Comparison of ENCODE assay signal across 14 cellular contexts in genomic region chr11:86483591-86484163, GRCh38.
DNase-seq lines count a peak whose midpoint lies in the region; ATAC-seq and TF ChIP-seq lines count a peak whose summit lies in the region.
"Had no signal": no experiment of that assay in that cellular context is flagged by ENCODE, and none has a peak within 500 bp of the region (broad histone marks: within the 10 kb centered on the region; RNA-seq: fewer than 3 reads in every experiment).

No MANE protein-coding gene starts in this region.

- H2AFZ ChIP-seq in IMR-90 (replicated peaks; ENCODE audit: low read length, poor library complexity) (peak overlapping the region; percentile 53), neural progenitor cell (replicated peaks) (no peak overlapping the region)

- in situ Hi-C loops in IMR-90 (cut with MboI; ENCODE audit: low sequenced_read_pairs), result no loop called here
- in situ Hi-C loops in brain microvascular endothelial cell (cut with HindIII; ENCODE audit: low pct_ligation_motif_present, low sequenced_read_pairs), result no loop called here

- peak overlapping the region; percentile 89 for H3K23ac ChIP-seq in IMR-90 (ENCODE audit: low read depth, low read length)

- H3K27me3 ChIP-seq in IMR-90 (ENCODE audit: control insufficient read depth, insufficient read depth, low read length), result no peaks in the 10 kb centered on the region
- H3K27me3 ChIP-seq in brain microvascular endothelial cell (replicated peaks), result no peaks in the 10 kb centered on the region
- no peaks in the 10 kb centered on the region for H3K27me3 ChIP-seq in lower lobe of right lung (ENCODE audit: low read depth)
- no peaks in the 10 kb centered on the region for H3K27me3 ChIP-seq in stomach
- no peaks in the 10 kb centered on the region for H3K27me3 ChIP-seq in neural progenitor cell

- H3K56ac ChIP-seq in IMR-90 (ENCODE audit: extremely low read depth, insufficient read depth, low read length), result peak overlapping the region; percentile 85

- peak overlapping the region; percentile 90 for H3K14ac ChIP-seq in IMR-90 (replicated peaks; ENCODE audit: low read depth, low read length)

- H2AK5ac ChIP-seq in IMR-90 (ENCODE audit: low read depth, low read length), result peak overlapping the region; percentile 99

- CTCF ChIA-PET in IMR-90 (lab: Yijun Ruan, JAX), result interaction anchor here (1.6 kb wide), 1 partner anchor 15 kb away, joined by 4 read pairs; no protein-coding TSS in a partner anchor

- H3K4me3 Mint-ChIP-seq in neural progenitor cell, result no peak overlapping the region
- no peak overlapping the region for H3K4me3 Mint-ChIP-seq in naive thymus-derived CD8-positive, alpha-beta T cell
- H3K4me3 Mint-ChIP-seq: activated naive CD8-positive, alpha-beta T cell; dendritic cell treated with granulocyte-macrophage colony-stimulating factor and Interleukin-4, amounts not matched to agents 40 ng/mL and 50 ng/mL, for 4 days had no signal

- no peak for TF ChIP-seq RAD21 in IMR-90 (IDR thresholded peaks at IDR 0.05; ENCODE audit: low read length)

- H3K9me3 Mint-ChIP-seq in neural progenitor cell, result no peaks in the 10 kb centered on the region
- H3K9me3 Mint-ChIP-seq in naive thymus-derived CD8-positive, alpha-beta T cell, result no peaks in the 10 kb centered on the region
- H3K9me3 Mint-ChIP-seq: dendritic cell treated with granulocyte-macrophage colony-stimulating factor and Interleukin-4, amounts not matched to agents 40 ng/mL and 50 ng/mL, for 4 days had no signal

- peak overlapping the region; percentile 95; the same call in 2 of the 3 replicates for H2BK15ac ChIP-seq in IMR-90 (ENCODE audit: low read depth, low read length)

- TF ChIP-seq EP300 in stomach (IDR thresholded peaks at IDR 0.05), result no peak

- 0 out of 2 replicates have a peak overlapping the region, but pooled peaks have one; percentile 0 for H3K18ac ChIP-seq in IMR-90 (ENCODE audit: low read depth, low read length)

- peak overlapping the region; percentile 98 for H2BK20ac ChIP-seq in IMR-90 (ENCODE audit: low read depth, low read length)

- peak overlapping the region; percentile 7 for H2BK5ac ChIP-seq in IMR-90 (ENCODE audit: low read depth, low read length, poor library complexity, severe bottlenecking)

- no peaks in the 10 kb centered on the region for H3F3A ChIP-seq in neural progenitor cell (ENCODE audit: low read depth)

- no peaks in the 10 kb centered on the region; a peak in 1 of 4 replicates for H3K79me1 ChIP-seq in IMR-90 (ENCODE audit: low read depth in 1 of 2, low read length in 2 of 2)

- no peaks in the 10 kb centered on the region for H3K9me3 ChIP-seq in IMR-90 (ENCODE audit: control insufficient read depth, insufficient read depth, low read length)
- no peaks in the 10 kb centered on the region for H3K9me3 ChIP-seq in lower lobe of right lung
- H3K9me3 ChIP-seq in stomach, result no peaks in the 10 kb centered on the region
- no peaks in the 10 kb centered on the region for H3K9me3 ChIP-seq in neural progenitor cell (ENCODE audit: low read depth)

- ATAC-seq in IMR-90 (ENCODE audit: low read depth) (no peak), lower lobe of right lung (peak in 1 of 2 donors; percentile 6), GM21381 (IDR thresholded peaks at IDR 0.05; ENCODE audit: unreplicated experiment) (no peak)
- no peak for ATAC-seq in naive thymus-derived CD8-positive, alpha-beta T cell

- peak overlapping the region; percentile 97 for H2BK120ac ChIP-seq in IMR-90 (ENCODE audit: low read depth, low read length)

- peak overlapping the region; percentile 12 for H3K27ac ChIP-seq in IMR-90 (ENCODE audit: insufficient read depth, low read length)
- peak overlapping the region; percentile 86 for H3K27ac ChIP-seq in brain microvascular endothelial cell
- peak overlapping the region; percentile 46 for H3K27ac ChIP-seq in lower lobe of right lung
- peak overlapping the region; percentile 5 to 71 (median 61) for H3K27ac ChIP-seq in stomach
- H3K27ac ChIP-seq in neural progenitor cell, result no peak overlapping the region
- H3K27ac ChIP-seq: SK-N-MC had no signal

- intact Hi-C loops in IMR-90 (cut with micrococcal nuclease), result loop anchor here (1.0 kb wide), 1 partner anchor 41 kb away; no protein-coding TSS in a partner anchor
- intact Hi-C loops in lower lobe of right lung (cut with DNase I), result no loop called here
- intact Hi-C loops in stomach (cut with DNase I; ENCODE audit: low total_unique reads), result no loop called here

- no peaks in the 10 kb centered on the region for H3K27me3 Mint-ChIP-seq in neural progenitor cell (ENCODE audit: insufficient read depth, low read depth)
- H3K27me3 Mint-ChIP-seq in naive thymus-derived CD8-positive, alpha-beta T cell, result no peaks in the 10 kb centered on the region
- H3K27me3 Mint-ChIP-seq: activated naive CD8-positive, alpha-beta T cell; dendritic cell treated with granulocyte-macrophage colony-stimulating factor and Interleukin-4, amounts not matched to agents 40 ng/mL and 50 ng/mL, for 4 days had no signal

- H3K4me2 ChIP-seq in IMR-90 (ENCODE audit: low read depth, low read length) (no peak overlapping the region; the same call in 1 of the 2 replicates), neural progenitor cell (no peak overlapping the region)

- H3K9ac ChIP-seq in IMR-90 (ENCODE audit: low read depth, low read length) (no peak overlapping the region), neural progenitor cell (no peak overlapping the region)

- peak overlapping the region; percentile 55 to 84 for H4K8ac ChIP-seq in IMR-90 (ENCODE audit: low read depth in 2 of 2, low read length in 2 of 2)

- H3K4me3 ChIP-seq in IMR-90 (ENCODE audit: insufficient read depth, low read depth, low read length), result no peak overlapping the region
- H3K4me3 ChIP-seq in brain microvascular endothelial cell (ENCODE audit: low read depth, low read length), result no peak overlapping the region
- no peak overlapping the region for H3K4me3 ChIP-seq in lower lobe of right lung
- no peak overlapping the region for H3K4me3 ChIP-seq in stomach
- no peak overlapping the region for H3K4me3 ChIP-seq in neural progenitor cell
- H3K4me3 ChIP-seq: SK-N-MC had no signal

- 50% methylated on average over 1 of the region's 5 CpGs; no CpG with 5 or more reads in 1 of the 2 experiments for whole genome bisulfite sequencing in IMR-90 (ENCODE audit: extremely low coverage in 2 of 2, insufficient read length in 1 of 2), 2 experiments
- WGBS in stomach, 5 donors, result 65 to 76% (median 73%) methylated on average over 5 of the region's 5 CpGs

- TF ChIP-seq POLR2A in IMR-90 (IDR thresholded peaks at IDR 0.05; ENCODE audit: low read depth, low read length) (no peak), stomach (IDR thresholded peaks at IDR 0.05) (no peak)

- H4K20me1 ChIP-seq in IMR-90 (ENCODE audit: insufficient read depth, low read length) (peaks cover 4% of the 10 kb centered on the region), neural progenitor cell (ENCODE audit: low read depth) (no peaks in the 10 kb centered on the region)

- no TSS peak for BruUV-seq in IMR-90 (replicated peaks; lab: Mats Ljungman, UMichigan)

- H3K9me1 ChIP-seq in IMR-90 (ENCODE audit: insufficient read depth, low read length), result peaks cover 37% of the 10 kb centered on the region

- TF ChIP-seq CTCF in IMR-90 (conservative IDR thresholded peaks at IDR 0.05; ENCODE audit: low read depth, low read length) (no peak), brain microvascular endothelial cell (IDR thresholded peaks at IDR 0.05; ENCODE audit: low read depth, low read length, missing control alignments) (no peak), lower lobe of right lung (IDR thresholded peaks at IDR 0.05) (no peak), stomach (IDR thresholded peaks at IDR 0.05) (no peak), neural progenitor cell (IDR thresholded peaks at IDR 0.05) (no peak)

- H4K91ac ChIP-seq in IMR-90 (ENCODE audit: insufficient read depth, low read depth, low read length), result peak overlapping the region; percentile 80

- DNase-seq in IMR-90 (no peak), brain microvascular endothelial cell (no peak), lower lobe of right lung (no peak), stomach (no peak), neural progenitor cell (ENCODE audit: low spot score) (no peak), NCI-H526 treated with DMSO at 0.1 percent for 48 hours (lab: John Stamatoyannopoulos, UW) (no peak)
- no peak for DNase-seq in naive thymus-derived CD8-positive, alpha-beta T cell
- DNase-seq: C1 segment of cervical spinal cord; NCI-H1048; stimulated activated naive CD4-positive, alpha-beta T cell had no signal

- dilution Hi-C loops in IMR-90 (cut with HindIII; ENCODE audit: low sequenced_read_pairs, unreplicated experiment), result no loop called here

- H3K36me3 Mint-ChIP-seq in neural progenitor cell, result no peaks in the 10 kb centered on the region
- no peaks in the 10 kb centered on the region for H3K36me3 Mint-ChIP-seq in naive thymus-derived CD8-positive, alpha-beta T cell
- H3K36me3 Mint-ChIP-seq: activated naive CD8-positive, alpha-beta T cell had no signal

- H3K4me1 ChIP-seq in IMR-90 (ENCODE audit: control insufficient read depth, insufficient read depth, low read length), result peaks cover 15% of the 10 kb centered on the region
- H3K4me1 ChIP-seq in lower lobe of right lung, result peaks cover 23% of the 10 kb centered on the region
- H3K4me1 ChIP-seq in stomach, result peaks cover 0 to 33% (median 12%) of the 10 kb centered on the region in 4 donors
- H3K4me1 ChIP-seq in neural progenitor cell, result no peaks in the 10 kb centered on the region

- no peak overlapping the region for H3K27ac Mint-ChIP-seq in neural progenitor cell
- H3K27ac Mint-ChIP-seq in naive thymus-derived CD8-positive, alpha-beta T cell, result peak overlapping the region in 1 of 10 donors; percentile 26
- H3K27ac Mint-ChIP-seq: activated naive CD8-positive, alpha-beta T cell; dendritic cell treated with granulocyte-macrophage colony-stimulating factor and Interleukin-4, amounts not matched to agents 40 ng/mL and 50 ng/mL, for 4 days had no signal

- peak overlapping the region; percentile 95 for H3K4ac ChIP-seq in IMR-90 (ENCODE audit: low read depth, low read length)

- H3K79me2 ChIP-seq in neural progenitor cell (ENCODE audit: low read depth), result no peaks in the 10 kb centered on the region

- no peaks in the 10 kb centered on the region for H3K36me3 ChIP-seq in IMR-90 (ENCODE audit: control insufficient read depth, insufficient read depth, low read length)
- H3K36me3 ChIP-seq in brain microvascular endothelial cell (replicated peaks), result no peaks in the 10 kb centered on the region
- H3K36me3 ChIP-seq in lower lobe of right lung, result no peaks in the 10 kb centered on the region
- H3K36me3 ChIP-seq in stomach, result peaks cover 0 to 2% (median 0%) of the 10 kb centered on the region in 4 donors
- H3K36me3 ChIP-seq in neural progenitor cell, result no peaks in the 10 kb centered on the region

- no peak overlapping the region for H4K5ac ChIP-seq in IMR-90 (ENCODE audit: low read depth, low read length)

- peak overlapping the region; percentile 74 for H2AK9ac ChIP-seq in IMR-90 (replicated peaks; ENCODE audit: low read depth, low read length, poor library complexity)

- H3K4me1 Mint-ChIP-seq in neural progenitor cell, result no peaks in the 10 kb centered on the region
- peaks cover 0 to 14% (median 0%) of the 10 kb centered on the region in 4 donors for H3K4me1 Mint-ChIP-seq in naive thymus-derived CD8-positive, alpha-beta T cell

- POLR2A ChIA-PET in IMR-90 (lab: Charles Lee; ENCODE audit: unreplicated experiment), result interaction anchor here (0.6 kb wide), 2 partner anchors 42 to 215 kb away, joined by 4 to 6 read pairs; no protein-coding TSS in a partner anchor
- POLR2A ChIA-PET in naive thymus-derived CD8-positive, alpha-beta T cell (lab: Charles Lee), result no interaction called here

TF ChIP-seq in IMR-90, 13 proteins besides CTCF, POLR2A, EP300 and RAD21 (continues in another document):
- TF ChIP-seq MXI1 (IDR thresholded peaks at IDR 0.05; ENCODE audit: borderline replicate concordance, low read depth, low read length), result no peak
